ENCODE assay signal across 8 cellular contexts in genomic region chr14:68819260-68819691, GRCh38. TPM values are rescaled to one million over a fixed set of nuclear protein-coding genes. Genes with fewer than 3 reads are reported as not detected.
A peak's percentile ranks its signal among the peaks of the same experiment; 100 is the strongest.
DNase-seq lines count a peak whose midpoint lies in the region; ATAC-seq, FAIRE-seq and TF ChIP-seq lines count a peak whose summit lies in the region.

No MANE protein-coding gene starts in this region.

- no peak overlapping the region for H4K5ac ChIP-seq in H1 (ENCODE audit: insufficient read length, low read depth, low read length)

- H3K79me2 ChIP-seq in H1 (ENCODE audit: control insufficient read depth in 1 of 2, insufficient read depth in 2 of 2, low read length in 2 of 2) = peaks cover 0 to 7% of the 10 kb centered on the region in 2 experiments; a peak in 1 of 4 replicates

- no peak overlapping the region for H3K18ac ChIP-seq in H1 (ENCODE audit: extremely low read depth, low read length)

- POLR2A ChIA-PET in H1 (lab: Charles Lee; ENCODE audit: partially characterized antibody) = interaction anchor here (0.9 to 9.9 kb wide), 5 partner anchors 10 to 207 kb away, joined by 3 to 222 read pairs (median 3); partner anchors contain the start of gene ZFP36L1

- 50% methylated on average over 9 of the region's 10 CpGs; no CpG with 5 or more reads in 1 of the 2 experiments for WGBS in H1 (ENCODE audit: extremely low coverage in 1 of 2, insufficient coverage in 1 of 2, insufficient read length in 1 of 2, insufficient replicate concordance in 2 of 2, low coverage in 1 of 2, low lambda C conversion rate in 2 of 2, missing lambda C conversion rate in 1 of 2), 2 experiments
- WGBS in ovary, 3 donors = 43 to 57% (median 48%) methylated on average over 10 of the region's 10 CpGs

- H3K23ac ChIP-seq in H1 (ENCODE audit: insufficient read length) = no peak overlapping the region

- H3K4me3 Mint-ChIP-seq in natural killer cell treated with Interleukin-12 subunit alpha and Interleukin-12 subunit beta and Interleukin-15 and Interleukin-18, amount 100 ng/mL, for 72 hours = no peak overlapping the region

- no peak overlapping the region for H2BK5ac ChIP-seq in H1 (ENCODE audit: low read depth, low read length)

- no peaks in the 10 kb centered on the region for H3K9me3 Mint-ChIP-seq in natural killer cell treated with Interleukin-12 subunit alpha and Interleukin-12 subunit beta and Interleukin-15 and Interleukin-18, amount 100 ng/mL, for 72 hours

- no peak overlapping the region for H2BK120ac ChIP-seq in H1 (replicated peaks; ENCODE audit: low read depth, low read length)

- no peaks in the 10 kb centered on the region for H3K79me1 ChIP-seq in H1 (ENCODE audit: low read depth, low read length)

- H2AK5ac ChIP-seq in H1 (ENCODE audit: low read depth, low read length) = no peak overlapping the region

- no peak overlapping the region for H3K9ac ChIP-seq in H1 (replicated peaks in 1 of 4; ENCODE audit: extremely low read depth in 1 of 4, low read depth in 3 of 4, low read length in 3 of 4)

- H3K4me1 Mint-ChIP-seq in natural killer cell treated with Interleukin-12 subunit alpha and Interleukin-12 subunit beta and Interleukin-15 and Interleukin-18, amount 100 ng/mL, for 72 hours (ENCODE audit: low read depth in 2 of 2) = peaks cover 31 to 49% of the 10 kb centered on the region in 2 donors

- H3K27me3 ChIP-seq in H1 (replicated peaks in 1 of 4; ENCODE audit: control insufficient read depth in 3 of 4, extremely low read depth in 1 of 4, insufficient read depth in 3 of 4, low read length in 3 of 4) = peaks cover 0 to 3% (median 2%) of the 10 kb centered on the region in 4 experiments; a peak in 2 of 7 replicates
- H3K27me3 ChIP-seq in ovary = no peaks in the 10 kb centered on the region

- H3K27ac ChIP-seq in H1 (ENCODE audit: low read depth, low read length) (no peak overlapping the region), ovary (peak overlapping the region; percentile 17 to 24)

- H3K4me2 ChIP-seq in H1 (ENCODE audit: insufficient read depth in 1 of 2, low read depth in 2 of 2, low read length in 2 of 2) = no peak overlapping the region; a peak in 1 of 4 replicates

- TF ChIP-seq EP300 in H1 (IDR thresholded peaks at IDR 0.05; ENCODE audit: borderline replicate concordance in 1 of 2, low read depth in 2 of 2, low read length in 2 of 2) (no peak), ovary (IDR thresholded peaks at IDR 0.05) (no peak)

- TF ChIP-seq POLR2A in H1 (IDR thresholded peaks at IDR 0.05; ENCODE audit: control extremely low read depth in 1 of 2, low read depth in 2 of 2, low read length in 2 of 2) (no peak), ovary (IDR thresholded peaks at IDR 0.05) (no peak)

- H4K8ac ChIP-seq in H1 (ENCODE audit: extremely low read depth, insufficient read depth, low read length) = no peak overlapping the region

- H3K4me3 ChIP-seq in H1 (ENCODE audit: extremely low read depth in 1 of 4, insufficient read depth in 2 of 4, low read depth in 3 of 4, low read length in 4 of 4) = no peak overlapping the region
- no peak overlapping the region for H3K4me3 ChIP-seq in ovary

- FAIRE-seq in G401.6 (lab: Jason Lieb, UNC) = peak; percentile 92
- FAIRE-seq in H1 (lab: Jason Lieb, UNC) = no peak

- H3K9me3 ChIP-seq in H1 (ENCODE audit: insufficient read depth in 2 of 2, low read depth in 1 of 2, low read length in 1 of 2) (no peaks in the 10 kb centered on the region), ovary (no peaks in the 10 kb centered on the region)

- no peak overlapping the region for H3K56ac ChIP-seq in H1 (replicated peaks; ENCODE audit: insufficient read length, low read depth, low read length)

- no peak overlapping the region for H4K91ac ChIP-seq in H1 (replicated peaks; ENCODE audit: insufficient read length, low read length)

- CTCF ChIA-PET in H1 (lab: Charles Lee; ENCODE audit: partially characterized antibody) = interaction anchor here (0.6 to 7.2 kb wide), 26 partner anchors 9 to 982 kb away, joined by 3 to 76 read pairs (median 4); no protein-coding TSS in a partner anchor

- no peaks in the 10 kb centered on the region for H3K36me3 Mint-ChIP-seq in natural killer cell treated with Interleukin-12 subunit alpha and Interleukin-12 subunit beta and Interleukin-15 and Interleukin-18, amount 100 ng/mL, for 72 hours

- ATAC-seq in natural killer cell treated with Interleukin-12 subunit alpha and Interleukin-12 subunit beta and Interleukin-15 and Interleukin-18, amount 100 ng/mL, for 72 hours = no peak

- intact Hi-C loops in ovary (cut with DNase I) = loop anchor here (5.0 to 10.0 kb wide), 4 partner anchors 424 to 887 kb away; no protein-coding TSS in a partner anchor

- H4K20me1 ChIP-seq in H1 (replicated peaks in 1 of 2; ENCODE audit: control insufficient read depth in 1 of 2, insufficient read depth in 2 of 2, low read length in 2 of 2) = no peaks in the 10 kb centered on the region

- TF ChIP-seq CTCF in H1 (IDR thresholded peaks at IDR 0.05; ENCODE audit: control extremely low read depth in 1 of 3, insufficient read depth in 1 of 3, low read depth in 1 of 3, low read length in 3 of 3) = no peak
- TF ChIP-seq CTCF in ovary (IDR thresholded peaks at IDR 0.05) = no peak

- H3K4ac ChIP-seq in H1 (replicated peaks; ENCODE audit: insufficient read length, low read depth, low read length) = no peak overlapping the region

- H2BK12ac ChIP-seq in H1 (ENCODE audit: low read depth, low read length) = no peak overlapping the region

- no peaks in the 10 kb centered on the region; the same call in 1 of the 2 replicates for H3K23me2 ChIP-seq in H1 (ENCODE audit: low read depth, low read length)

- TF ChIP-seq RAD21 in H1 (IDR thresholded peaks at IDR 0.05 in 1 of 2, conservative IDR thresholded peaks at IDR 0.05 in 1 of 2; ENCODE audit: low read depth in 2 of 2, low read length in 2 of 2) = no peak

- H2AFZ ChIP-seq in H1 (ENCODE audit: low read length) = no peak overlapping the region

- H2BK20ac ChIP-seq in H1 (ENCODE audit: low read length) = no peak overlapping the region

- H3K4me1 ChIP-seq in H1 (replicated peaks in 1 of 4; ENCODE audit: control insufficient read depth in 3 of 4, insufficient read depth in 4 of 4, low read length in 3 of 4) = peaks cover 6 to 30% (median 25%) of the 10 kb centered on the region in 4 experiments
- H3K4me1 ChIP-seq in ovary (ENCODE audit: insufficient read depth) = peaks cover 20% of the 10 kb centered on the region

- no peak overlapping the region for H3K14ac ChIP-seq in H1 (ENCODE audit: insufficient read length)

- DNase-seq in RKO (ENCODE audit: low spot score) (peak; percentile 67), H1 (ENCODE audit: low read depth in 1 of 2, low spot score in 2 of 2) (peak in 1 of 2 experiments; percentile 73), ovary (peak in 4 of 5 donors; percentile 57 to 76 (median 66)), NCI-H1048 (lab: John Stamatoyannopoulos, UW) (no peak), NCI-H526 (lab: John Stamatoyannopoulos, UW) (no peak)
- no peak for DNase-seq in activated CD4-positive, CD25-positive, alpha-beta regulatory T cell treated with anti-CD3 and anti-CD28 coated beads, Interleukin-2, amount 50 U/mL, for 72 hours
- DNase-seq in natural killer cell treated with Interleukin-12 subunit alpha and Interleukin-12 subunit beta and Interleukin-15 and Interleukin-18, amount 100 ng/mL, for 72 hours (ENCODE audit: low spot score) = no peak

- H3K36me3 ChIP-seq in H1 (ENCODE audit: control insufficient read depth in 2 of 4, insufficient read depth in 4 of 4, low read length in 3 of 4) = no peaks in the 10 kb centered on the region
- H3K36me3 ChIP-seq in ovary = no peaks in the 10 kb centered on the region

- peak overlapping the region; percentile 88; the same call in 1 of the 2 replicates for H2BK15ac ChIP-seq in H1 (ENCODE audit: low read length)

- peak overlapping the region in 1 of 2 donors; percentile 86 for H3K27ac Mint-ChIP-seq in natural killer cell treated with Interleukin-12 subunit alpha and Interleukin-12 subunit beta and Interleukin-15 and Interleukin-18, amount 100 ng/mL, for 72 hours

- no peaks in the 10 kb centered on the region for H3K27me3 Mint-ChIP-seq in natural killer cell treated with Interleukin-12 subunit alpha and Interleukin-12 subunit beta and Interleukin-15 and Interleukin-18, amount 100 ng/mL, for 72 hours

RNA-seq across cellular contexts. Expression of gene ZFP36L1, which starts 26.4 kb away (rescaled TPM):
- 132 TPM in 2 replicates for total RNA-seq in H1 (2021; fragmentation: NEBNext Ultra II Directional; extraction: Animal tissue kit (Norgen Biotek cat#: 25700))
- polyA plus RNA-seq in H1 (2011; rRNA removed) (80.4 and 136 TPM in 2 replicates), ovary (100 to 1,000 TPM; 336 to 525 TPM)
- polyA plus RNA-seq in H1 (2011; cell fraction: cytosol; rRNA removed) = 61.9 TPM
- 90.3 TPM for polyA plus RNA-seq in H1 (2011; cell fraction: nucleus; rRNA removed)
- 89.6 to 126 TPM (median 117 TPM) in 4 replicates for polyA plus RNA-seq in H1 (2012, experiment 1 of 2)
- polyA plus RNA-seq in H1 (2012, experiment 2 of 2) = 56.1 TPM
- polyA plus RNA-seq in H1 (2013, experiment 1 of 2) = 127 TPM
- 135 TPM for polyA plus RNA-seq in H1 (2013, experiment 2 of 2)
- 19.5 and 20.6 TPM in 2 replicates for polyA minus RNA-seq in H1 (2011; rRNA and poly(A)+ RNA removed)
- 132 TPM for polyA minus RNA-seq in H1 (2011; cell fraction: cytosol; rRNA and poly(A)+ RNA removed)
- polyA minus RNA-seq in H1 (2011; cell fraction: nucleus; rRNA and poly(A)+ RNA removed) = 67.3 TPM
- 1,000 to 10,000 TPM in 2 of 7 donors, 100 to 1,000 TPM in 5; 412 to 1,074 (median 693) TPM for total RNA-seq in ovary
- 10 to 100 TPM; 42.4 to 94.9 TPM for total RNA-seq in natural killer cell treated with Interleukin-12 subunit alpha and Interleukin-12 subunit beta and Interleukin-15 and Interleukin-18, amount 100 ng/mL, for 72 hours

Comparison
In these comparisons a context has a peak if more than half of its experiments do, and no peak if none do; other contexts are left out.
1. DNase-seq: peak in RKO (single experiment) and ovary (4 of 5); none in NCI-H1048 (single experiment), activated CD4-positive, CD25-positive, alpha-beta regulatory T cell treated with anti-CD3 and anti-CD28 coated beads, Interleukin-2, amount 50 U/mL, for 72 hours (single experiment), NCI-H526 (0 of 2) and natural killer cell treated with Interleukin-12 subunit alpha and Interleukin-12 subunit beta and Interleukin-15 and Interleukin-18, amount 100 ng/mL, for 72 hours (single experiment).